9 cellular contexts compared by ENCODE assay signal in the genomic region with DNA sequence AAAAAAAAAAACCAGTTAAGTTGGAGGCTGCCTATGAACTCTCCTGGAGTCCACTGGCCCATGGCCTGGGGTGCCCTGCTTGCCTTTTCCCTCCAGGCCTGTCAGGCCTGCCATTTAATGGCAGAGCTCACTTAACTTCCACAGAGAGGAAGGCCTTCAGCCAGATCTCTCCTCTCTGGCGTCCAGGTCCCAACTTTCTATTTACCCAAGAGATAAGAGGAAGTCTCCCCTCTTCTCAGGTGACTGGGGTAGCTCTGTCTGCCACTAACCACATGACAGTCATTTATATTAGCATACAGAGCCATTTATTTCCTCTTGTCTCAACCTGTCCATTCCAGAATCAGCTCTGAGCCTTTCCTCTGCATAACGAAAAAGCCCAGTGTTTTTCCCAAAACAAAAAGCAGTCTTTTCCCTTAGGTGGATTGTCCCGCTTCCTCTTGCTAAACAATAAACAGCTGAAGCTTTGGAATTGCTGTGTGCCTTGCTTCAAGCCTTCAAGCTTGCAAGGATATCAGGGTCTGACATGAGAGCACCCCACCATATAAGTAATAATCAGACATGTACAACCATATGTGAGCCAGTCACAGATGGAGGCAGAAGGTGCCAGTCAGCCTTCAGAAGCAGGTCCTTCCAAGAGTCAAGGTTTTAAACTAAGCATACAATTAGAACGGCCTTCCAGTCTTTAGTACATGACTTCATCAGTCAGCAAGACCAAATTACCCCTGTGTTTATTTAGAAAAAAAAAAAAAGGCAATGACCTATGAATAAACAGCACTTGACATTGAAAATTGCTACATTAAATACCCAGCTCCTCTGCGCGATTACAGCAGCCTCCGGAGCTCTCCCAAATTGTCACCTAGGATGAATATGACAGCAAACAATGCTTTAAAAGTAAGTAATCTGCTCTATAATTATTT. TPM values are rescaled to one million over a fixed set of nuclear protein-coding genes. Genes with fewer than 3 reads are reported as not detected.
DNase-seq lines count a peak whose midpoint lies in the region; ATAC-seq and TF ChIP-seq lines count a peak whose summit lies in the region.
"Had no signal": no experiment of that assay in that cellular context is flagged by ENCODE, and none has a peak within 500 bp of the region (broad histone marks: within the 10 kb centered on the region; RNA-seq: fewer than 3 reads in every experiment).

No MANE protein-coding gene starts in this region.

- H3K27me3 ChIP-seq in left ventricle myocardium inferior (ENCODE audit: low read depth) (no peaks in the 10 kb centered on the region), liver (ENCODE audit: control insufficient read depth in 4 of 4, insufficient read depth in 4 of 4, low read length in 3 of 4) (no peaks in the 10 kb centered on the region), upper lobe of left lung (no peaks in the 10 kb centered on the region)

- 38% methylated on average over 7 of the region's 7 CpGs for WGBS in liver
- WGBS in upper lobe of left lung, 2 donors = 57 to 68% methylated on average over 7 of the region's 7 CpGs

- no peaks in the 10 kb centered on the region for H3K36me3 ChIP-seq in left ventricle myocardium inferior
- H3K36me3 ChIP-seq in liver (ENCODE audit: control insufficient read depth in 4 of 4, insufficient read depth in 3 of 4, low read depth in 1 of 4, low read length in 3 of 4) = no peaks in the 10 kb centered on the region
- no peaks in the 10 kb centered on the region for H3K36me3 ChIP-seq in upper lobe of left lung

- TF ChIP-seq CTCF in left ventricle myocardium inferior (IDR thresholded peaks at IDR 0.05; ENCODE audit: borderline replicate concordance) (no peak), liver (IDR thresholded peaks at IDR 0.05; ENCODE audit: low read depth, low read length, missing input control) (no peak), upper lobe of left lung (IDR thresholded peaks at IDR 0.05) (no peak)

- ATAC-seq in upper lobe of left lung (ENCODE audit: low FRiP score in 2 of 2) (no peak), GM18498 (IDR thresholded peaks at IDR 0.05; ENCODE audit: unreplicated experiment) (no peak)
- ATAC-seq: stimulated activated effector memory CD8-positive, alpha-beta T cell treated with anti-CD3 and anti-CD28 coated beads, Interleukin-12 subunit alpha, Interleukin-12 subunit beta, amount 100 ng/mL, for 72 hours had no signal

- H3K9me3 ChIP-seq in left ventricle myocardium inferior (replicated peaks) = no peaks in the 10 kb centered on the region
- no peaks in the 10 kb centered on the region for H3K9me3 ChIP-seq in liver (ENCODE audit: control insufficient read depth in 4 of 4, low read length in 3 of 4)
- H3K9me3 ChIP-seq in upper lobe of left lung = no peaks in the 10 kb centered on the region

- H3K27ac ChIP-seq in left ventricle myocardium inferior (replicated peaks) (peak overlapping the region; percentile 50), liver (ENCODE audit: low read depth in 1 of 2, low read length in 2 of 2) (peak overlapping the region in 1 of 2 donors; percentile 81), upper lobe of left lung (peak overlapping the region; percentile 4 to 40 (median 22))

- no peak for TF ChIP-seq POLR2A in upper lobe of left lung (IDR thresholded peaks at IDR 0.05)

- DNase-seq in left ventricle myocardium inferior (no peak), cardiac septum (ENCODE audit: low spot score) (no peak), OCI-M1 (lab: John Stamatoyannopoulos, UW) (peak; percentile 8), upper lobe of left lung (no peak), cortex of kidney (lab: John Stamatoyannopoulos, UW) (no peak), HuH-7.5 (ENCODE audit: low spot score) (no peak)

- TF ChIP-seq RAD21 in liver (IDR thresholded peaks at IDR 0.05) = no peak

- no peak for TF ChIP-seq EP300 in upper lobe of left lung (IDR thresholded peaks at IDR 0.05)

- H3K4me3 ChIP-seq in left ventricle myocardium inferior = no peak overlapping the region
- no peak overlapping the region for H3K4me3 ChIP-seq in liver (ENCODE audit: low read depth in 1 of 3, low read length in 3 of 3)
- no peak overlapping the region for H3K4me3 ChIP-seq in upper lobe of left lung

- H3K4me1 ChIP-seq in left ventricle myocardium inferior = peaks cover 37% of the 10 kb centered on the region
- H3K4me1 ChIP-seq in liver (ENCODE audit: control insufficient read depth in 4 of 4, insufficient read depth in 4 of 4, low read length in 3 of 4) = peaks cover 13 to 39% (median 31%) of the 10 kb centered on the region in 4 donors
- peaks cover 9 to 20% (median 13%) of the 10 kb centered on the region in 4 donors for H3K4me1 ChIP-seq in upper lobe of left lung

- no peak overlapping the region for H3K9ac ChIP-seq in liver (ENCODE audit: low read depth in 1 of 2, low read length in 2 of 2)

- intact Hi-C loops in left ventricle myocardium inferior (cut with micrococcal nuclease) (no loop called here), cardiac septum (cut with DNase I) (no loop called here)

TF ChIP-seq in liver, 16 proteins besides CTCF, POLR2A, EP300 and RAD21:
- no peak for TF ChIP-seq HNF4G (IDR thresholded peaks at IDR 0.05)
- TF ChIP-seq JUND (IDR thresholded peaks at IDR 0.05) = peak in 1 of 2 donors; percentile 13
- no peak for TF ChIP-seq YY1 (IDR thresholded peaks at IDR 0.05)
- TF ChIP-seq, protein P1, sequence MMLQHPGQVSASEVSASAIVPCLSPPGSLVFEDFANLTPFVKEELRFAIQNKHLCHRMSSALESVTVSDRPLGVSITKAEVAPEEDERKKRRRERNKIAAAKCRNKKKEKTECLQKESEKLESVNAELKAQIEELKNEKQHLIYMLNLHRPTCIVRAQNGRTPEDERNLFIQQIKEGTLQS (IDR thresholded peaks at IDR 0.05) = no peak
- no peak for TF ChIP-seq FOXA1 (IDR thresholded peaks at IDR 0.05)
- TF ChIP-seq ZBTB33 (IDR thresholded peaks at IDR 0.05) = no peak
- TF ChIP-seq, protein P2, sequence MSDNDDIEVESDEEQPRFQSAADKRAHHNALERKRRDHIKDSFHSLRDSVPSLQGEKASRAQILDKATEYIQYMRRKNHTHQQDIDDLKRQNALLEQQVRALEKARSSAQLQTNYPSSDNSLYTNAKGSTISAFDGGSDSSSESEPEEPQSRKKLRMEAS (IDR thresholded peaks at IDR 0.05) = no peak
- TF ChIP-seq TAF1 (conservative IDR thresholded peaks at IDR 0.05) = no peak
- no peak for TF ChIP-seq NR2F2 (IDR thresholded peaks at IDR 0.05)
- TF ChIP-seq REST (IDR thresholded peaks at IDR 0.05) = no peak
- no peak for TF ChIP-seq EGR1 (IDR thresholded peaks at IDR 0.05; ENCODE audit: low read depth in 2 of 2)
- TF ChIP-seq HNF4A (conservative IDR thresholded peaks at IDR 0.05) = peak in 1 of 2 donors; percentile 44
- TF ChIP-seq SP1 (IDR thresholded peaks at IDR 0.05) = no peak
- no peak for TF ChIP-seq GABPA (IDR thresholded peaks at IDR 0.05 in 1 of 2, conservative IDR thresholded peaks at IDR 0.05 in 1 of 2)
- TF ChIP-seq FOXA2 (IDR thresholded peaks at IDR 0.05) = peak; percentile 15
- peak; percentile 50 to 76 for TF ChIP-seq RXRA (IDR thresholded peaks at IDR 0.05)

RNA-seq across cellular contexts. Expression of gene CALM2, which starts 50.1 kb away (rescaled TPM):
- total RNA-seq in left ventricle myocardium inferior (491 TPM), cardiac septum (361 TPM), liver (100 to 1,000 TPM; 207 to 221 TPM), upper lobe of left lung (100 to 1,000 TPM; 178 to 671 (median 479) TPM)
- 100 to 1,000 TPM; 218 to 456 TPM for polyA plus RNA-seq in liver
